ENCODE assay signal across 8 cellular contexts in genomic region chr22:36352775-36353507, GRCh38. TPM values are rescaled to one million over a fixed set of nuclear protein-coding genes. Genes with fewer than 3 reads are reported as not detected.
A peak's percentile ranks its signal among the peaks of the same experiment; 100 is the strongest.
DNase-seq lines count a peak whose midpoint lies in the region; ATAC-seq and TF ChIP-seq lines count a peak whose summit lies in the region.

No MANE protein-coding gene starts in this region.

- H3K4me3 ChIP-seq in heart right ventricle (peak overlapping the region in 2 of 10 donors; percentile 15 to 21), skeletal muscle tissue (ENCODE audit: low read length in 3 of 3) (peak overlapping the region in 1 of 3 donors; percentile 45)

- CTCF ChIA-PET in activated CD4-positive, alpha-beta memory T cell treated with anti-CD3 and anti-CD28 coated beads, Interleukin-2, amount 10 ng/mL, durations not matched to agents 7 days and 5 days (lab: Charles Lee) = interaction anchor here (0.5 kb wide), 1 partner anchor 129 kb away, joined by 3 read pairs; the partner anchor contains the start of gene TXN2

- H3K4me1 Mint-ChIP-seq in activated CD4-positive, alpha-beta memory T cell treated with anti-CD3 and anti-CD28 coated beads, Interleukin-2, amount 10 ng/mL, durations not matched to agents 7 days and 5 days = peaks cover 88% of the 10 kb centered on the region

- H3K4me1 ChIP-seq in heart right ventricle (peaks cover 53 to 99% (median 97%) of the 10 kb centered on the region in 9 donors), skeletal muscle tissue (ENCODE audit: control insufficient read depth in 3 of 3, insufficient read depth in 3 of 3, low read length in 3 of 3) (peaks cover 54 to 63% (median 58%) of the 10 kb centered on the region in 3 donors)

- POLR2A ChIA-PET in activated CD4-positive, alpha-beta memory T cell treated with anti-CD3 and anti-CD28 coated beads, Interleukin-2, amount 10 ng/mL, durations not matched to agents 7 days and 5 days (lab: Charles Lee) = interaction anchor here (0.8 to 23.7 kb wide), 5 partner anchors 14 to 117 kb away, joined by 3 to 355 read pairs (median 5); no protein-coding TSS in a partner anchor

- WGBS in heart right ventricle, 2 donors = 38% methylated on average over 16 of the region's 16 CpGs

- no peaks in the 10 kb centered on the region for H3K27me3 ChIP-seq in heart right ventricle
- H3K27me3 ChIP-seq in skeletal muscle tissue (ENCODE audit: control insufficient read depth in 3 of 3, insufficient read depth in 3 of 3, low read length in 3 of 3) = no peaks in the 10 kb centered on the region

- TF ChIP-seq CTCF in heart right ventricle (IDR thresholded peaks at IDR 0.05) (no peak), GM10266 (IDR thresholded peaks at IDR 0.05; ENCODE audit: control insufficient read depth, insufficient read depth, low read depth, missing control alignments) (no peak)

- DNase-seq in HT1080 (ENCODE audit: low read depth) (peak; percentile 65), heart right ventricle (peak; percentile 69 to 77), GM10266 (ENCODE audit: extremely low spot score) (no peak), AG08396 (ENCODE audit: low spot score) (no peak), cerebellar nuclear complex (lab: John Stamatoyannopoulos, UW) (no peak)
- peak; percentile 63 for DNase-seq in activated CD4-positive, alpha-beta memory T cell treated with anti-CD3 and anti-CD28 coated beads, Interleukin-2, amount 10 ng/mL, durations not matched to agents 7 days and 5 days

- peaks cover 51% of the 10 kb centered on the region for H3K36me3 Mint-ChIP-seq in activated CD4-positive, alpha-beta memory T cell treated with anti-CD3 and anti-CD28 coated beads, Interleukin-2, amount 10 ng/mL, durations not matched to agents 7 days and 5 days (ENCODE audit: low read depth)

- H3K9me3 ChIP-seq in heart right ventricle = no peaks in the 10 kb centered on the region
- no peaks in the 10 kb centered on the region for H3K9me3 ChIP-seq in skeletal muscle tissue (ENCODE audit: control insufficient read depth in 3 of 3, low read length in 3 of 3)

- no peak overlapping the region for H3K4me3 Mint-ChIP-seq in activated CD4-positive, alpha-beta memory T cell treated with anti-CD3 and anti-CD28 coated beads, Interleukin-2, amount 10 ng/mL, durations not matched to agents 7 days and 5 days

- H3K27me3 Mint-ChIP-seq in activated CD4-positive, alpha-beta memory T cell treated with anti-CD3 and anti-CD28 coated beads, Interleukin-2, amount 10 ng/mL, durations not matched to agents 7 days and 5 days = no peaks in the 10 kb centered on the region

- H3K36me3 ChIP-seq in heart right ventricle (peaks cover 0 to 23% (median 7%) of the 10 kb centered on the region in 9 donors), skeletal muscle tissue (ENCODE audit: control insufficient read depth in 3 of 3, insufficient read depth in 3 of 3, low read length in 3 of 3) (peaks cover 2 to 7% (median 5%) of the 10 kb centered on the region in 3 donors)

- H3K9me3 Mint-ChIP-seq in activated CD4-positive, alpha-beta memory T cell treated with anti-CD3 and anti-CD28 coated beads, Interleukin-2, amount 10 ng/mL, durations not matched to agents 7 days and 5 days = no peaks in the 10 kb centered on the region

- peak overlapping the region; percentile 63 for H3K27ac Mint-ChIP-seq in activated CD4-positive, alpha-beta memory T cell treated with anti-CD3 and anti-CD28 coated beads, Interleukin-2, amount 10 ng/mL, durations not matched to agents 7 days and 5 days

- intact Hi-C loops in heart right ventricle (cut with DNase I) = no loop called here

- peak overlapping the region in 2 of 3 donors; percentile 54 to 77 for H3K9ac ChIP-seq in skeletal muscle tissue (ENCODE audit: low read depth in 1 of 3, low read length in 3 of 3)

- ATAC-seq in heart right ventricle (peak; percentile 30 to 65 (median 52)), GM19455 (IDR thresholded peaks at IDR 0.05; ENCODE audit: unreplicated experiment) (no peak)

- peak overlapping the region; percentile 52 to 93 (median 88) for H3K27ac ChIP-seq in heart right ventricle
- H3K27ac ChIP-seq in skeletal muscle tissue (ENCODE audit: low read depth, low read length) = peak overlapping the region; percentile 78

RNA-seq across cellular contexts. Expression of gene MYH9, which starts 34.8 kb away (rescaled TPM):
- total RNA-seq in HT1080 (2014; rRNA removed; shearing (Covaris generic)) = 277 and 308 TPM in 2 replicates
- polyA plus RNA-seq in HT1080 (2015; cell fraction: cytosol; rRNA removed) = 165 and 169 TPM in 2 replicates
- polyA plus RNA-seq in HT1080 (2015; cell fraction: nucleus; rRNA removed) = 579 and 585 TPM in 2 replicates
- 100 to 1,000 TPM; 840 to 865 TPM for total RNA-seq in activated CD4-positive, alpha-beta memory T cell treated with anti-CD3 and anti-CD28 coated beads, Interleukin-2, amount 10 ng/mL, durations not matched to agents 7 days and 5 days
- total RNA-seq in heart right ventricle (100 to 1,000 TPM; 132 to 345 (median 189) TPM), skeletal muscle tissue (111 TPM)
- polyA plus RNA-seq in heart right ventricle = 100 to 1,000 TPM; 134 to 243 TPM

Comparison
In these comparisons a context has a peak if more than half of its experiments do, and no peak if none do; other contexts are left out.
1. DNase-seq: peak in HT1080 (single experiment), activated CD4-positive, alpha-beta memory T cell treated with anti-CD3 and anti-CD28 coated beads, Interleukin-2, amount 10 ng/mL, durations not matched to agents 7 days and 5 days (single experiment) and heart right ventricle (2 of 2); none in GM10266 (single experiment), AG08396 (single experiment) and cerebellar nuclear complex (0 of 2).